In genomic region chr20:48202774-48203173, GRCh38 we compare ENCODE assay signal across 28 cellular contexts.
DNase-seq lines count a peak whose midpoint lies in the region; ATAC-seq and TF ChIP-seq lines count a peak whose summit lies in the region.
"Had no signal": no experiment of that assay in that cellular context is flagged by ENCODE, and none has a peak within 500 bp of the region (broad histone marks: within the 10 kb centered on the region; RNA-seq: fewer than 3 reads in every experiment).

No MANE protein-coding gene starts in this region.

- H3K9me3 Mint-ChIP-seq in nephron: no peaks in the 10 kb centered on the region
- H3K9me3 Mint-ChIP-seq: CD8-positive, alpha-beta T cell; IgD-negative memory B cell had no signal

- TF ChIP-seq CTCF in nephron (IDR thresholded peaks at IDR 0.05; ENCODE audit: unreplicated experiment in 3 of 3) (no peak), thyroid gland (IDR thresholded peaks at IDR 0.05) (no peak)

- WGBS in thyroid gland, 2 donors: 69 to 74% methylated on average over 8 of the region's 8 CpGs

- H3K27me3 ChIP-seq in SJCRH30 (no peaks in the 10 kb centered on the region), thyroid gland (no peaks in the 10 kb centered on the region)

- no peak overlapping the region for H3K4me3 ChIP-seq in SJCRH30
- H3K4me3 ChIP-seq in thyroid gland (replicated peaks in 1 of 3): no peak overlapping the region
- H3K4me3 ChIP-seq: A549, GM12878 had no signal

- H3K36me3 ChIP-seq in SJCRH30 (no peaks in the 10 kb centered on the region), thyroid gland (no peaks in the 10 kb centered on the region)

- peaks cover 33% of the 10 kb centered on the region for H3K27me3 Mint-ChIP-seq in nephron (ENCODE audit: low read depth)

- H3K27ac Mint-ChIP-seq in nephron: peak overlapping the region; percentile 10 to 74 (median 16)
- H3K27ac Mint-ChIP-seq: CD8-positive, alpha-beta T cell had no signal

- intact Hi-C loops in Right ventricle myocardium inferior (cut with DNase I): no loop called here
- intact Hi-C loops in cardiac septum (cut with DNase I): no loop called here
- intact Hi-C loops in thyroid gland (cut with DNase I): no loop called here

- no peak overlapping the region for H3K4me3 Mint-ChIP-seq in nephron
- H3K4me3 Mint-ChIP-seq: CD8-positive, alpha-beta T cell; IgD-negative memory B cell had no signal

- no peak for TF ChIP-seq POLR2A in thyroid gland (IDR thresholded peaks at IDR 0.05)

- DNase-seq in Right ventricle myocardium inferior (ENCODE audit: missing footprints) (peak; percentile 9), cardiac septum (ENCODE audit: low spot score) (no peak), SJCRH30 (peak; percentile 81 to 89), DMS 273 (lab: John Stamatoyannopoulos, UW; ENCODE audit: unreplicated experiment) (no peak), thyroid gland (no peak)
- DNase-seq: AML-193; Caco-2; CD8-positive, alpha-beta T cell; DMS 273 treated with DMSO at 0.1 percent for 48 hours; DMS79; EL; GDM1; NCI-H1092; NCI-H1417 treated with DMSO at 0.1 percent for 48 hours; NCI-H1694 treated with DMSO at 0.1 percent for 48 hours; NCI-H2081; NCI-H446 treated with DMSO at 0.1 percent for 48 hours; NCI-H526; SHP77 treated with DMSO at 0.1 percent for 48 hours had no signal

- H3K4me1 Mint-ChIP-seq in nephron: peaks cover 67% of the 10 kb centered on the region
- H3K4me1 Mint-ChIP-seq: IgD-negative memory B cell had no signal

- H3K27ac ChIP-seq in SJCRH30 (peak overlapping the region; percentile 65), thyroid gland (no peak overlapping the region)
- H3K27ac ChIP-seq: A549, C4-2B, RWPE1 had no signal

- peaks cover 56% of the 10 kb centered on the region for H3K4me1 ChIP-seq in SJCRH30
- H3K4me1 ChIP-seq in thyroid gland: no peaks in the 10 kb centered on the region
- H3K4me1 ChIP-seq: A549, Caco-2 had no signal

- ATAC-seq in Right ventricle myocardium inferior (no peak), GM21526 (IDR thresholded peaks at IDR 0.05; ENCODE audit: low FRiP score, unreplicated experiment) (no peak)
- ATAC-seq: A549; CD8-positive, alpha-beta T cell; GM12878; HCT116; Panc1 had no signal

- H3K9me3 ChIP-seq in SJCRH30 (replicated peaks) (no peaks in the 10 kb centered on the region), thyroid gland (no peaks in the 10 kb centered on the region)
- H3K9me3 ChIP-seq: A549, Caco-2 had no signal

- H3K36me3 Mint-ChIP-seq in nephron (ENCODE audit: low read depth): no peaks in the 10 kb centered on the region
- H3K36me3 Mint-ChIP-seq: CD8-positive, alpha-beta T cell; IgD-negative memory B cell had no signal

Comparison
In these comparisons a context has a peak if more than half of its experiments do, and no peak if none do; other contexts are left out.
1. DNase-seq: peak in Right ventricle myocardium inferior (single experiment) and SJCRH30 (2 of 2); none in cardiac septum (single experiment), DMS 273 (single experiment) and thyroid gland (0 of 2).